Comparison of ENCODE assay signal across 15 cellular contexts in genomic region chr1:30315185-30315960, GRCh38.
DNase-seq lines count a peak whose midpoint lies in the region; ATAC-seq and TF ChIP-seq lines count a peak whose summit lies in the region.
"Had no signal": no experiment of that assay in that cellular context is flagged by ENCODE, and none has a peak within 500 bp of the region (broad histone marks: within the 10 kb centered on the region; RNA-seq: fewer than 3 reads in every experiment).

No MANE protein-coding gene starts in this region.

- H2AK5ac ChIP-seq in IMR-90 (ENCODE audit: low read depth, low read length), result no peak overlapping the region

- H3K79me2 ChIP-seq in mammary epithelial cell (ENCODE audit: insufficient read depth, low read length), result no peaks in the 10 kb centered on the region

- BruUV-seq in IMR-90 (replicated peaks; lab: Mats Ljungman, UMichigan) (no TSS peak), mammary epithelial cell (replicated peaks; lab: Mats Ljungman, UMichigan) (no TSS peak)

- H3K4ac ChIP-seq in IMR-90 (ENCODE audit: low read depth, low read length), result no peak overlapping the region

- H3K36me3 Mint-ChIP-seq in chondrocyte (ENCODE audit: low read depth), result no peaks in the 10 kb centered on the region

- no peak overlapping the region for H3K4me3 Mint-ChIP-seq in chondrocyte (ENCODE audit: unreplicated experiment)
- H3K4me3 Mint-ChIP-seq: endodermal cell had no signal

- in situ Hi-C loops in IMR-90 (cut with MboI; ENCODE audit: low sequenced_read_pairs) (no loop called here), mammary epithelial cell (cut with MboI; ENCODE audit: low sequenced_read_pairs in 2 of 2) (no loop called here)

- H3K36me3 ChIP-seq in IMR-90 (ENCODE audit: control insufficient read depth, insufficient read depth, low read length), result no peaks in the 10 kb centered on the region
- H3K36me3 ChIP-seq in mammary epithelial cell (ENCODE audit: insufficient read depth, low read length), result no peaks in the 10 kb centered on the region
- H3K36me3 ChIP-seq: gastrocnemius medialis, pancreas had no signal

- H3K79me1 ChIP-seq in IMR-90 (ENCODE audit: low read depth in 1 of 2, low read length in 2 of 2), result no peaks in the 10 kb centered on the region

- POLR2A ChIA-PET in IMR-90 (lab: Charles Lee; ENCODE audit: unreplicated experiment), result no interaction called here

- no peak overlapping the region for H2AK9ac ChIP-seq in IMR-90 (replicated peaks; ENCODE audit: low read depth, low read length, poor library complexity)

- TF ChIP-seq RAD21 in IMR-90 (IDR thresholded peaks at IDR 0.05; ENCODE audit: low read length), result no peak

- TF ChIP-seq CTCF in IMR-90 (conservative IDR thresholded peaks at IDR 0.05; ENCODE audit: low read depth, low read length), result no peak
- TF ChIP-seq CTCF in chondrocyte (IDR thresholded peaks at IDR 0.05), result no peak
- TF ChIP-seq CTCF in mammary epithelial cell (conservative IDR thresholded peaks at IDR 0.05 in 1 of 2, IDR thresholded peaks at IDR 0.05 in 1 of 2; ENCODE audit: extremely low read depth in 1 of 2, insufficient read depth in 1 of 2, low read depth in 1 of 2, low read length in 2 of 2), result no peak

- H4K91ac ChIP-seq in IMR-90 (ENCODE audit: insufficient read depth, low read depth, low read length), result no peak overlapping the region

- no peak overlapping the region for H3K18ac ChIP-seq in IMR-90 (ENCODE audit: low read depth, low read length)

- no peak overlapping the region for H3K56ac ChIP-seq in IMR-90 (ENCODE audit: extremely low read depth, insufficient read depth, low read length)

- no peaks in the 10 kb centered on the region for H3K9me1 ChIP-seq in IMR-90 (ENCODE audit: insufficient read depth, low read length)

- no peak overlapping the region for H4K8ac ChIP-seq in IMR-90 (ENCODE audit: low read depth in 2 of 2, low read length in 2 of 2)

- no peak overlapping the region for H2BK120ac ChIP-seq in IMR-90 (ENCODE audit: low read depth, low read length)

- H4K5ac ChIP-seq in IMR-90 (ENCODE audit: low read depth, low read length), result no peak overlapping the region

- H3K4me1 ChIP-seq in IMR-90 (ENCODE audit: control insufficient read depth, insufficient read depth, low read length) (no peaks in the 10 kb centered on the region), mammary epithelial cell (ENCODE audit: insufficient read depth, low read length) (no peaks in the 10 kb centered on the region)
- H3K4me1 ChIP-seq: gastrocnemius medialis, pancreas had no signal

- 20% methylated on average over 1 of the region's 4 CpGs; no CpG with 5 or more reads in 1 of the 2 experiments for WGBS in IMR-90 (ENCODE audit: extremely low coverage in 2 of 2, insufficient read length in 1 of 2), 2 experiments
- WGBS in mammary epithelial cell (ENCODE audit: low coverage, missing lambda C conversion rate), result 33% methylated on average over 4 of the region's 4 CpGs

- dilution Hi-C loops in IMR-90 (cut with HindIII; ENCODE audit: low sequenced_read_pairs, unreplicated experiment), result no loop called here
- dilution Hi-C loops in mammary epithelial cell (cut with HindIII; ENCODE audit: low sequenced_read_pairs), result no loop called here

- no peaks in the 10 kb centered on the region for H3K9me3 ChIP-seq in IMR-90 (ENCODE audit: control insufficient read depth, insufficient read depth, low read length)
- H3K9me3 ChIP-seq in mammary epithelial cell (replicated peaks; ENCODE audit: insufficient read depth, low read length), result no peaks in the 10 kb centered on the region
- H3K9me3 ChIP-seq: gastrocnemius medialis, mucosa of descending colon, pancreas had no signal

- H3K27ac ChIP-seq in IMR-90 (ENCODE audit: insufficient read depth, low read length), result no peak overlapping the region
- no peak overlapping the region for H3K27ac ChIP-seq in mammary epithelial cell (ENCODE audit: insufficient read depth, low read depth, low read length)
- H3K27ac ChIP-seq: gastrocnemius medialis, pancreas had no signal

- no peak for ATAC-seq in IMR-90 (ENCODE audit: low read depth)
- ATAC-seq: gastrocnemius medialis, mucosa of descending colon, pancreas had no signal

- intact Hi-C loops in IMR-90 (cut with micrococcal nuclease), result no loop called here
- intact Hi-C loops in mammary epithelial cell (cut with micrococcal nuclease), result no loop called here

- H3K23ac ChIP-seq in IMR-90 (ENCODE audit: low read depth, low read length), result no peak overlapping the region

- H3K4me3 ChIP-seq in IMR-90 (ENCODE audit: insufficient read depth, low read depth, low read length), result no peak overlapping the region
- no peak overlapping the region for H3K4me3 ChIP-seq in mammary epithelial cell (replicated peaks in 1 of 3; ENCODE audit: insufficient read depth in 1 of 3, low read depth in 2 of 3, low read length in 3 of 3)
- H3K4me3 ChIP-seq: gastrocnemius medialis, mucosa of descending colon, pancreas had no signal

- DNase-seq in NCI-H524 (lab: John Stamatoyannopoulos, UW), result peak; percentile 20 to 26
- DNase-seq in NCI-H524 treated with DMSO at 0.1 percent for 48 hours (lab: John Stamatoyannopoulos, UW), result no peak
- peak; percentile 5 for DNase-seq in IMR-90
- DNase-seq in chondrocyte (ENCODE audit: low spot score), result peak; percentile 5
- peak; percentile 71 for DNase-seq in mesenteric fat pad (ENCODE audit: low spot score)
- no peak for DNase-seq in mammary epithelial cell
- DNase-seq in activated gamma-delta T cell treated with Interleukin-2 at 50 U/mL for 16 hours, result no peak
- DNase-seq in activated CD4-positive, CD25-positive, alpha-beta regulatory T cell treated with anti-CD3 and anti-CD28 coated beads, Interleukin-2, amount 50 U/mL, for 72 hours, result no peak
- DNase-seq: activated CD4-positive, alpha-beta T cell treated with anti-CD3 and anti-CD28 coated beads, Interleukin-2, amount 50 U/mL, for 1 hour; activated effector memory CD4-positive, alpha-beta T cell treated with Interleukin-2 at 50 U/mL for 16 hours; endodermal cell; gastrocnemius medialis; NCI-H226 had no signal

- H2BK5ac ChIP-seq in IMR-90 (ENCODE audit: low read depth, low read length, poor library complexity, severe bottlenecking), result no peak overlapping the region

- peaks cover 6% of the 10 kb centered on the region for H3K9me3 Mint-ChIP-seq in chondrocyte (ENCODE audit: low read depth)

- H3K27me3 Mint-ChIP-seq in chondrocyte (ENCODE audit: low read depth), result peaks cover 37% of the 10 kb centered on the region

- no peak overlapping the region for H2BK15ac ChIP-seq in IMR-90 (ENCODE audit: low read depth, low read length)

- H3K4me2 ChIP-seq in IMR-90 (ENCODE audit: low read depth, low read length) (no peak overlapping the region), mammary epithelial cell (ENCODE audit: insufficient read depth, low read depth, low read length) (no peak overlapping the region)

- H3K9ac ChIP-seq in IMR-90 (ENCODE audit: low read depth, low read length), result no peak overlapping the region
- H3K9ac ChIP-seq in mammary epithelial cell (ENCODE audit: insufficient read depth, low read length), result no peak overlapping the region

- H3K4me1 Mint-ChIP-seq in chondrocyte (ENCODE audit: low read depth), result no peaks in the 10 kb centered on the region

- CTCF ChIA-PET in IMR-90 (lab: Yijun Ruan, JAX), result no interaction called here
- CTCF ChIA-PET in mammary epithelial cell (lab: Charles Lee; ENCODE audit: low non-redundant PET), result no interaction called here

- no peaks in the 10 kb centered on the region for H3K27me3 ChIP-seq in IMR-90 (ENCODE audit: control insufficient read depth, insufficient read depth, low read length)
- no peaks in the 10 kb centered on the region for H3K27me3 ChIP-seq in mammary epithelial cell (ENCODE audit: insufficient read depth, low read length)
- H3K27me3 ChIP-seq: pancreas had no signal

- no peaks in the 10 kb centered on the region for H4K20me1 ChIP-seq in IMR-90 (ENCODE audit: insufficient read depth, low read length)
- H4K20me1 ChIP-seq in mammary epithelial cell (ENCODE audit: insufficient read depth, low read length), result no peaks in the 10 kb centered on the region

- no peak overlapping the region for H3K14ac ChIP-seq in IMR-90 (replicated peaks; ENCODE audit: low read depth, low read length)

- no peak for TF ChIP-seq POLR2A in IMR-90 (IDR thresholded peaks at IDR 0.05; ENCODE audit: low read depth, low read length)

- no peak overlapping the region for H3K27ac Mint-ChIP-seq in chondrocyte (ENCODE audit: unreplicated experiment)

- no peak overlapping the region for H2BK20ac ChIP-seq in IMR-90 (ENCODE audit: low read depth, low read length)

- H2AFZ ChIP-seq in IMR-90 (replicated peaks; ENCODE audit: low read length, poor library complexity), result no peak overlapping the region
- no peak overlapping the region for H2AFZ ChIP-seq in mammary epithelial cell (ENCODE audit: low read depth, low read length)

TF ChIP-seq in IMR-90, 13 proteins besides CTCF, POLR2A, EP300 and RAD21:
- TF ChIP-seq CHD1 (IDR thresholded peaks at IDR 0.05; ENCODE audit: low read depth, low read length) (no peak), RFX5 (IDR thresholded peaks at IDR 0.05; ENCODE audit: low read depth, low read length) (peak; percentile 90)

Comparison
In these comparisons a context has a peak if more than half of its experiments do, and no peak if none do; other contexts are left out.
1. DNase-seq: peak in NCI-H524 (2 of 2), IMR-90 (single experiment), chondrocyte (single experiment) and mesenteric fat pad (single experiment); none in NCI-H524 treated with DMSO at 0.1 percent for 48 hours (single experiment), mammary epithelial cell (single experiment), activated gamma-delta T cell treated with Interleukin-2 at 50 U/mL for 16 hours (single experiment) and activated CD4-positive, CD25-positive, alpha-beta regulatory T cell treated with anti-CD3 and anti-CD28 coated beads, Interleukin-2, amount 50 U/mL, for 72 hours (single experiment).